Comparison of ENCODE assay signal across 1 cellular context in genomic region chr7:38178004-38178694, GRCh38.
TF ChIP-seq lines count a peak whose summit lies in the region.

STARD3NL (plus strand) TSS chr7:38178245; CDS start chr7:38207505, 29,260 bp downstream.

TF ChIP-seq in K562, 482 proteins besides CTCF, POLR2A, EP300 and RAD21 (continued from another document and continues in another):
- TF ChIP-seq MLLT1 (IDR thresholded peaks at IDR 0.05) (peak in 1 of 2 experiments; percentile 56; a peak in 1 of 4 replicates), NR2C2 (CRISPR knock-in tag; IDR thresholded peaks at IDR 0.05) (no peak), NR2C2 (tag; IDR thresholded peaks at IDR 0.05) (peak; percentile 84), HMGN3 (IDR thresholded peaks at IDR 0.05; ENCODE audit: borderline replicate concordance, extremely low read depth, insufficient read length, low read depth, low read length) (peak; percentile 36), NBN (IDR thresholded peaks at IDR 0.05; ENCODE audit: low read depth) (no peak; the same call in 1 of the 2 replicates), HEY1 (CRISPR knock-in tag; IDR thresholded peaks at IDR 0.05; ENCODE audit: borderline replicate concordance) (no peak), CREM (IDR thresholded peaks at IDR 0.05; ENCODE audit: low read depth) (peak; percentile 95), GABPB1 (CRISPR knock-in tag; IDR thresholded peaks at IDR 0.05) (peak; percentile 68; the same call in 1 of the 2 replicates), HDAC1 (IDR thresholded peaks at IDR 0.05) (peak in 1 of 2 experiments; percentile 49; a peak in 2 of 4 replicates), DACH1 (IDR thresholded peaks at IDR 0.05; ENCODE audit: partially characterized antibody) (peak; percentile 8), SP2 (IDR thresholded peaks at IDR 0.05; ENCODE audit: extremely low read depth, low read depth, low read length, poor library complexity, severe bottlenecking) (peak; percentile 70), PURB (CRISPR knock-in tag; IDR thresholded peaks at IDR 0.05; ENCODE audit: low read depth) (no peak), TEAD1 (CRISPR knock-in tag; IDR thresholded peaks at IDR 0.05) (peak in 1 of 2 experiments; percentile 74; a peak in 1 of 4 replicates), RBFOX2 (IDR thresholded peaks at IDR 0.05; ENCODE audit: low read depth, low read length) (peak; percentile 84), MYC (IDR thresholded peaks at IDR 0.05; ENCODE audit: low read depth, low read length) (peak; percentile 57; the same call in 1 of the 2 replicates), MYC (CRISPR knock-in tag; IDR thresholded peaks at IDR 0.05; ENCODE audit: borderline replicate concordance, low read depth) (no peak), MEF2D (tag; conservative IDR thresholded peaks at IDR 0.05; ENCODE audit: low read depth) (no peak), HDAC2 (IDR thresholded peaks at IDR 0.05) (peak; percentile 31; the same call in 1 of the 2 replicates), POLR2G (IDR thresholded peaks at IDR 0.05; ENCODE audit: low read depth, low read length) (peak; percentile 86), ZC3H4 (CRISPR knock-in tag; IDR thresholded peaks at IDR 0.05; ENCODE audit: borderline replicate concordance) (no peak), TCF3 (CRISPR knock-in tag; IDR thresholded peaks at IDR 0.05) (no peak), TCF7 (IDR thresholded peaks at IDR 0.05; ENCODE audit: borderline replicate concordance) (no peak), POLR2AphosphoS5 (IDR thresholded peaks at IDR 0.05; ENCODE audit: control insufficient read depth, insufficient read depth, low read depth, low read length) (0 out of 2 replicates have a peak, but pooled peaks have one; percentile 27), MIER1 (IDR thresholded peaks at IDR 0.05; ENCODE audit: low read depth) (no peak), GATAD2A (IDR thresholded peaks at IDR 0.05) (no peak), THAP7 (CRISPR knock-in tag; IDR thresholded peaks at IDR 0.05) (no peak), RBM25 (IDR thresholded peaks at IDR 0.05; ENCODE audit: low read depth, low read length, severe bottlenecking) (peak; percentile 80), CEBPB (tag; IDR thresholded peaks at IDR 0.05) (no peak), ELF4 (CRISPR knock-in tag; IDR thresholded peaks at IDR 0.05) (no peak), ZNF699 (CRISPR knock-in tag; IDR thresholded peaks at IDR 0.05; ENCODE audit: insufficient replicate concordance) (no peak), ATF1 (CRISPR knock-in tag; IDR thresholded peaks at IDR 0.05) (peak; percentile 76), ATF1 (tag; IDR thresholded peaks at IDR 0.05) (peak; percentile 99), BRF1 (IDR thresholded peaks at IDR 0.05; ENCODE audit: borderline replicate concordance, extremely low read depth, insufficient read length) (no peak), KLF1 (tag; IDR thresholded peaks at IDR 0.05) (peak; percentile 91), ZNF655 (CRISPR knock-in tag; IDR thresholded peaks at IDR 0.05) (no peak), YY1 (IDR thresholded peaks at IDR 0.05; ENCODE audit: borderline replicate concordance in 1 of 3, control insufficient read depth in 1 of 3, extremely low read depth in 1 of 3, insufficient read depth in 3 of 3, insufficient read length in 1 of 3, insufficient replicate concordance in 2 of 3, low read depth in 1 of 3, low read length in 2 of 3) (peak in 2 of 3 experiments; percentile 23 to 57), ATF7 (IDR thresholded peaks at IDR 0.05) (peak; percentile 96), ZBTB7A (IDR thresholded peaks at IDR 0.05; ENCODE audit: borderline replicate concordance, control insufficient read depth, low read depth, low read length) (peak; percentile 91), L3MBTL2 (IDR thresholded peaks at IDR 0.05) (peak; percentile 95), TAF7 (tag; IDR thresholded peaks at IDR 0.05) (no peak), TBL1XR1 (IDR thresholded peaks at IDR 0.05; ENCODE audit: low read length in 2 of 2) (no peak; a peak in 1 of 4 replicates), ZNF174 (CRISPR knock-in tag; IDR thresholded peaks at IDR 0.05) (no peak), NR4A1 (CRISPR knock-in tag; IDR thresholded peaks at IDR 0.05) (no peak), NR4A1 (tag; IDR thresholded peaks at IDR 0.05) (no peak), CBFA2T2 (conservative IDR thresholded peaks at IDR 0.05) (no peak), PHF8 (IDR thresholded peaks at IDR 0.05; ENCODE audit: borderline replicate concordance, low read length) (peak; percentile 84), CHD7 (IDR thresholded peaks at IDR 0.05; ENCODE audit: low read depth, low read length) (no peak), ZFP1 (CRISPR knock-in tag; IDR thresholded peaks at IDR 0.05) (no peak), HOXB6 (CRISPR knock-in tag; IDR thresholded peaks at IDR 0.05; ENCODE audit: borderline replicate concordance) (no peak), RB1 (IDR thresholded peaks at IDR 0.05; ENCODE audit: low read depth) (peak; percentile 60)
- TF ChIP-seq, protein P1, sequence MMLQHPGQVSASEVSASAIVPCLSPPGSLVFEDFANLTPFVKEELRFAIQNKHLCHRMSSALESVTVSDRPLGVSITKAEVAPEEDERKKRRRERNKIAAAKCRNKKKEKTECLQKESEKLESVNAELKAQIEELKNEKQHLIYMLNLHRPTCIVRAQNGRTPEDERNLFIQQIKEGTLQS (IDR thresholded peaks at IDR 0.05), result peak; percentile 83
- TF ChIP-seq, protein P1 (CRISPR knock-in tag; conservative IDR thresholded peaks at IDR 0.05), result no peak; the same call in 1 of the 2 replicates
- TF ChIP-seq, protein P2, sequence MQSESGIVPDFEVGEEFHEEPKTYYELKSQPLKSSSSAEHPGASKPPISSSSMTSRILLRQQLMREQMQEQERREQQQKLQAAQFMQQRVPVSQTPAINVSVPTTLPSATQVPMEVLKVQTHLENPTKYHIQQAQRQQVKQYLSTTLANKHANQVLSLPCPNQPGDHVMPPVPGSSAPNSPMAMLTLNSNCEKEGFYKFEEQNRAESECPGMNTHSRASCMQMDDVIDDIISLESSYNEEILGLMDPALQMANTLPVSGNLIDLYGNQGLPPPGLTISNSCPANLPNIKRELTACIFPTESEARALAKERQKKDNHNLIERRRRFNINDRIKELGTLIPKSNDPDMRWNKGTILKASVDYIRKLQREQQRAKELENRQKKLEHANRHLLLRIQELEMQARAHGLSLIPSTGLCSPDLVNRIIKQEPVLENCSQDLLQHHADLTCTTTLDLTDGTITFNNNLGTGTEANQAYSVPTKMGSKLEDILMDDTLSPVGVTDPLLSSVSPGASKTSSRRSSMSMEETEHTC (IDR thresholded peaks at IDR 0.05), result no peak
- TF ChIP-seq, protein P3, sequence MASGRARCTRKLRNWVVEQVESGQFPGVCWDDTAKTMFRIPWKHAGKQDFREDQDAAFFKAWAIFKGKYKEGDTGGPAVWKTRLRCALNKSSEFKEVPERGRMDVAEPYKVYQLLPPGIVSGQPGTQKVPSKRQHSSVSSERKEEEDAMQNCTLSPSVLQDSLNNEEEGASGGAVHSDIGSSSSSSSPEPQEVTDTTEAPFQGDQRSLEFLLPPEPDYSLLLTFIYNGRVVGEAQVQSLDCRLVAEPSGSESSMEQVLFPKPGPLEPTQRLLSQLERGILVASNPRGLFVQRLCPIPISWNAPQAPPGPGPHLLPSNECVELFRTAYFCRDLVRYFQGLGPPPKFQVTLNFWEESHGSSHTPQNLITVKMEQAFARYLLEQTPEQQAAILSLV (tag; IDR thresholded peaks at IDR 0.05), result no peak
